In genomic region chr9:14345586-14346237, GRCh38 we compare ENCODE assay signal across 13 cellular contexts. TPM values are rescaled to one million over a fixed set of nuclear protein-coding genes. Genes with fewer than 3 reads are reported as not detected.
A peak's percentile ranks its signal among the peaks of the same experiment; 100 is the strongest.
DNase-seq lines count a peak whose midpoint lies in the region; ATAC-seq and TF ChIP-seq lines count a peak whose summit lies in the region.
"Had no signal": no experiment of that assay in that cellular context is flagged by ENCODE, and none has a peak within 500 bp of the region (broad histone marks: within the 10 kb centered on the region; RNA-seq: fewer than 3 reads in every experiment).

No MANE protein-coding gene starts in this region.

- no peaks in the 10 kb centered on the region for H3K36me3 Mint-ChIP-seq in activated naive CD8-positive, alpha-beta T cell treated with anti-CD3 and anti-CD28 coated beads, Interleukin-2, amount 10 ng/mL, durations not matched to agents 7 days and 5 days
- no peaks in the 10 kb centered on the region for H3K36me3 Mint-ChIP-seq in activated naive CD8-positive, alpha-beta T cell treated with anti-CD3 and anti-CD28 coated beads, Interleukin-2, amount 50 U/mL, for 24 hours (ENCODE audit: low read depth)
- no peaks in the 10 kb centered on the region for H3K36me3 Mint-ChIP-seq in type B pancreatic cell
- H3K36me3 Mint-ChIP-seq in activated naive CD4-positive, alpha-beta T cell treated with anti-CD3 and anti-CD28 coated beads for 36 hours (ENCODE audit: low read depth): no peaks in the 10 kb centered on the region

- POLR2A ChIA-PET in activated naive CD8-positive, alpha-beta T cell treated with anti-CD3 and anti-CD28 coated beads, Interleukin-2, amount 10 ng/mL, durations not matched to agents 7 days and 5 days (lab: Charles Lee): no interaction called here

- no peaks in the 10 kb centered on the region for H3K9me3 Mint-ChIP-seq in activated naive CD8-positive, alpha-beta T cell treated with anti-CD3 and anti-CD28 coated beads, Interleukin-2, amount 10 ng/mL, durations not matched to agents 7 days and 5 days
- no peaks in the 10 kb centered on the region for H3K9me3 Mint-ChIP-seq in activated naive CD8-positive, alpha-beta T cell treated with anti-CD3 and anti-CD28 coated beads, Interleukin-2, amount 50 U/mL, for 24 hours
- H3K9me3 Mint-ChIP-seq in type B pancreatic cell: no peaks in the 10 kb centered on the region
- no peaks in the 10 kb centered on the region for H3K9me3 Mint-ChIP-seq in activated naive CD4-positive, alpha-beta T cell treated with anti-CD3 and anti-CD28 coated beads for 36 hours
- H3K9me3 Mint-ChIP-seq: activated CD4-positive, alpha-beta T cell treated with anti-CD3 and anti-CD28 coated beads, Interleukin-2, amount 10 ng/mL, durations not matched to agents 24 days and 14 days had no signal

- peak overlapping the region; percentile 53 to 66 (median 61) for H3K4me3 ChIP-seq in esophagus muscularis mucosa
- peak overlapping the region; percentile 50 to 78 for H3K4me3 ChIP-seq in muscle layer of duodenum (ENCODE audit: low read depth in 1 of 2, low read length in 2 of 2)

- peak overlapping the region; percentile 21 for H3K27ac Mint-ChIP-seq in activated naive CD8-positive, alpha-beta T cell treated with anti-CD3 and anti-CD28 coated beads, Interleukin-2, amount 10 ng/mL, durations not matched to agents 7 days and 5 days
- H3K27ac Mint-ChIP-seq in activated naive CD8-positive, alpha-beta T cell treated with anti-CD3 and anti-CD28 coated beads, Interleukin-2, amount 50 U/mL, for 24 hours: no peak overlapping the region
- H3K27ac Mint-ChIP-seq in type B pancreatic cell: no peak overlapping the region
- H3K27ac Mint-ChIP-seq in activated naive CD4-positive, alpha-beta T cell treated with anti-CD3 and anti-CD28 coated beads for 36 hours: no peak overlapping the region

- no peak for TF ChIP-seq CTCF in esophagus muscularis mucosa (IDR thresholded peaks at IDR 0.05)
- no peak for TF ChIP-seq CTCF in type B pancreatic cell (conservative IDR thresholded peaks at IDR 0.05)

- TF ChIP-seq EP300 in esophagus muscularis mucosa (IDR thresholded peaks at IDR 0.05): no peak

- no peak overlapping the region for H3K4me3 Mint-ChIP-seq in activated naive CD8-positive, alpha-beta T cell treated with anti-CD3 and anti-CD28 coated beads, Interleukin-2, amount 10 ng/mL, durations not matched to agents 7 days and 5 days
- no peak overlapping the region for H3K4me3 Mint-ChIP-seq in activated naive CD8-positive, alpha-beta T cell treated with anti-CD3 and anti-CD28 coated beads, Interleukin-2, amount 50 U/mL, for 24 hours
- peak overlapping the region; percentile 92 for H3K4me3 Mint-ChIP-seq in type B pancreatic cell
- H3K4me3 Mint-ChIP-seq in activated naive CD4-positive, alpha-beta T cell treated with anti-CD3 and anti-CD28 coated beads for 36 hours: no peak overlapping the region
- H3K4me3 Mint-ChIP-seq: activated CD4-positive, alpha-beta T cell treated with anti-CD3 and anti-CD28 coated beads, Interleukin-2, amount 10 ng/mL, durations not matched to agents 24 days and 14 days had no signal

- H3K4me1 ChIP-seq in esophagus muscularis mucosa (peaks cover 41 to 98% (median 87%) of the 10 kb centered on the region in 4 donors), muscle layer of duodenum (ENCODE audit: control insufficient read depth in 1 of 2, insufficient read depth in 2 of 2, low read length in 2 of 2) (peaks cover 0 to 52% of the 10 kb centered on the region in 2 donors)

- H3K36me3 ChIP-seq in esophagus muscularis mucosa (no peaks in the 10 kb centered on the region), muscle layer of duodenum (ENCODE audit: control insufficient read depth in 1 of 2, insufficient read depth in 2 of 2, low read length in 2 of 2) (no peaks in the 10 kb centered on the region)

- peaks cover 0 to 62% (median 27%) of the 10 kb centered on the region in 4 donors for H3K27me3 ChIP-seq in esophagus muscularis mucosa
- peaks cover 50% of the 10 kb centered on the region for H3K27me3 ChIP-seq in muscle layer of duodenum (ENCODE audit: low read depth, low read length)

- intact Hi-C loops in esophagus muscularis mucosa (cut with DNase I): no loop called here
- intact Hi-C loops in activated naive CD4-positive, alpha-beta T cell treated with anti-CD3 and anti-CD28 coated beads for 36 hours (cut with micrococcal nuclease): no loop called here

- 74% methylated on average over 35 of the region's 40 CpGs for WGBS in esophagus muscularis mucosa

- DNase-seq in activated naive CD8-positive, alpha-beta T cell treated with anti-CD3 and anti-CD28 coated beads, Interleukin-2, amount 10 ng/mL, durations not matched to agents 7 days and 5 days: no peak
- no peak for DNase-seq in activated naive CD8-positive, alpha-beta T cell treated with anti-CD3 and anti-CD28 coated beads, Interleukin-2, amount 50 U/mL, for 24 hours
- no peak for DNase-seq in esophagus muscularis mucosa (ENCODE audit: extremely low spot score)
- no peak for DNase-seq in type B pancreatic cell (ENCODE audit: extremely low spot score, unreplicated experiment)
- DNase-seq in NCI-H1105 (lab: John Stamatoyannopoulos, UW): no peak
- DNase-seq in activated naive CD4-positive, alpha-beta T cell treated with anti-CD3 and anti-CD28 coated beads for 36 hours: no peak
- DNase-seq: activated CD4-positive, alpha-beta T cell treated with anti-CD3 and anti-CD28 coated beads, Interleukin-2, amount 10 ng/mL, durations not matched to agents 24 days and 14 days; activated naive CD4-positive, alpha-beta T cell; NCI-H82; stimulated activated CD4-positive, alpha-beta T cell treated with anti-CD3 and anti-CD28 coated beads, Interleukin-1b, Interleukin-23, amount 100 ng/mL, for 48 hours; stimulated activated naive CD4-positive, alpha-beta T cell treated with Interleukin-2 at 50 U/mL for 16 hours had no signal

- no peaks in the 10 kb centered on the region for H3K9me3 ChIP-seq in esophagus muscularis mucosa
- no peaks in the 10 kb centered on the region for H3K9me3 ChIP-seq in muscle layer of duodenum (ENCODE audit: control insufficient read depth in 1 of 2, low read length in 2 of 2)

- CTCF ChIA-PET in activated naive CD4-positive, alpha-beta T cell treated with anti-CD3 and anti-CD28 coated beads for 36 hours (lab: Charles Lee): no interaction called here

- no peak for TF ChIP-seq POLR2A in esophagus muscularis mucosa (IDR thresholded peaks at IDR 0.05; ENCODE audit: low read depth)

- H3K27ac ChIP-seq in esophagus muscularis mucosa (replicated peaks in 1 of 4) (peak overlapping the region; percentile 14 to 83 (median 56)), muscle layer of duodenum (ENCODE audit: low read length) (no peak overlapping the region)

- peaks cover 4% of the 10 kb centered on the region for H3K4me1 Mint-ChIP-seq in activated naive CD8-positive, alpha-beta T cell treated with anti-CD3 and anti-CD28 coated beads, Interleukin-2, amount 10 ng/mL, durations not matched to agents 7 days and 5 days
- H3K4me1 Mint-ChIP-seq in activated naive CD8-positive, alpha-beta T cell treated with anti-CD3 and anti-CD28 coated beads, Interleukin-2, amount 50 U/mL, for 24 hours: peaks cover 9% of the 10 kb centered on the region
- H3K4me1 Mint-ChIP-seq in type B pancreatic cell (ENCODE audit: unreplicated experiment): peaks cover 36% of the 10 kb centered on the region
- H3K4me1 Mint-ChIP-seq in activated naive CD4-positive, alpha-beta T cell treated with anti-CD3 and anti-CD28 coated beads for 36 hours (ENCODE audit: low read depth): peaks cover 10% of the 10 kb centered on the region
- H3K4me1 Mint-ChIP-seq: activated CD4-positive, alpha-beta T cell treated with anti-CD3 and anti-CD28 coated beads, Interleukin-2, amount 10 ng/mL, durations not matched to agents 24 days and 14 days had no signal

- no peak for ATAC-seq in activated naive CD8-positive, alpha-beta T cell treated with anti-CD3 and anti-CD28 coated beads, Interleukin-2, amount 10 ng/mL, durations not matched to agents 7 days and 5 days (ENCODE audit: low read depth)
- no peak for ATAC-seq in activated naive CD8-positive, alpha-beta T cell treated with anti-CD3 and anti-CD28 coated beads, Interleukin-2, amount 50 U/mL, for 24 hours
- no peak for ATAC-seq in HG03175 (IDR thresholded peaks at IDR 0.05; ENCODE audit: unreplicated experiment)

- H3K27me3 Mint-ChIP-seq in activated naive CD8-positive, alpha-beta T cell treated with anti-CD3 and anti-CD28 coated beads, Interleukin-2, amount 10 ng/mL, durations not matched to agents 7 days and 5 days: peaks cover 43% of the 10 kb centered on the region
- H3K27me3 Mint-ChIP-seq in activated naive CD8-positive, alpha-beta T cell treated with anti-CD3 and anti-CD28 coated beads, Interleukin-2, amount 50 U/mL, for 24 hours: peaks cover 3% of the 10 kb centered on the region
- H3K27me3 Mint-ChIP-seq in type B pancreatic cell: no peaks in the 10 kb centered on the region
- peaks cover 66% of the 10 kb centered on the region for H3K27me3 Mint-ChIP-seq in activated naive CD4-positive, alpha-beta T cell treated with anti-CD3 and anti-CD28 coated beads for 36 hours (ENCODE audit: low read depth)

RNA-seq across cellular contexts. Expression of gene NFIB, which starts 31.8 kb away (rescaled TPM):
- not detected for total RNA-seq in activated naive CD8-positive, alpha-beta T cell treated with anti-CD3 and anti-CD28 coated beads, Interleukin-2, amount 10 ng/mL, durations not matched to agents 7 days and 5 days
- total RNA-seq in esophagus muscularis mucosa (10 to 100 TPM; 38.1 to 64.4 (median 55.8) TPM), type B pancreatic cell (ENCODE audit: low replicate concordance) (62.9 and 76.4 TPM in 2 replicates)
- not detected for total RNA-seq in activated naive CD4-positive, alpha-beta T cell treated with anti-CD3 and anti-CD28 coated beads for 36 hours
- total RNA-seq: activated CD4-positive, alpha-beta T cell treated with anti-CD3 and anti-CD28 coated beads, Interleukin-2, amount 10 ng/mL, durations not matched to agents 24 days and 14 days had no signal

Comparison
In these comparisons a context has a peak if more than half of its experiments do, and no peak if none do; other contexts are left out.
1. RNA of gene NFIB, which starts 31.8 kb away (total RNA-seq): 62.9 to 76.4 TPM in type B pancreatic cell and 38.1 to 64.4 TPM in esophagus muscularis mucosa; not detected in activated naive CD8-positive, alpha-beta T cell treated with anti-CD3 and anti-CD28 coated beads, Interleukin-2, amount 10 ng/mL, durations not matched to agents 7 days and 5 days and not detected in activated naive CD4-positive, alpha-beta T cell treated with anti-CD3 and anti-CD28 coated beads for 36 hours; every median in the first group is over 10 times any median in the second.